Comparison of ENCODE assay signal across 10 cellular contexts in genomic region chr5:143142596-143143435, GRCh38.
A peak's percentile ranks its signal among the peaks of the same experiment; 100 is the strongest.
DNase-seq lines count a peak whose midpoint lies in the region; ATAC-seq and TF ChIP-seq lines count a peak whose summit lies in the region.
"Had no signal": no experiment of that assay in that cellular context is flagged by ENCODE, and none has a peak within 500 bp of the region (broad histone marks: within the 10 kb centered on the region; RNA-seq: fewer than 3 reads in every experiment).

No MANE protein-coding gene starts in this region.

- H3K27me3 Mint-ChIP-seq in activated naive CD8-positive, alpha-beta T cell treated with anti-CD3 and anti-CD28 coated beads for 36 hours = no peaks in the 10 kb centered on the region

- H3K9me3 Mint-ChIP-seq in activated naive CD8-positive, alpha-beta T cell treated with anti-CD3 and anti-CD28 coated beads for 36 hours = no peaks in the 10 kb centered on the region
- H3K9me3 Mint-ChIP-seq: CD14-positive monocyte had no signal

- H2AFZ ChIP-seq in osteoblast (ENCODE audit: low read length) = peak overlapping the region; percentile 64

- TF ChIP-seq CTCF in epithelial cell of esophagus (IDR thresholded peaks at IDR 0.05; ENCODE audit: insufficient read depth, low read depth, low read length, missing control alignments) (no peak), osteoblast (IDR thresholded peaks at IDR 0.05; ENCODE audit: extremely low read depth, low read depth, low read length) (no peak)

- peak overlapping the region; percentile 8 for H3K4me2 ChIP-seq in osteoblast (ENCODE audit: insufficient read depth, low read length)

- H3K36me3 ChIP-seq in osteoblast (ENCODE audit: insufficient read depth, low read length) (no peaks in the 10 kb centered on the region), SJCRH30 (peaks cover 1% of the 10 kb centered on the region; the same call in 1 of the 2 replicates)

- DNase-seq in DMS79 (lab: John Stamatoyannopoulos, UW) = peak; percentile 25
- peak; percentile 35 for DNase-seq in NCI-H510A treated with DMSO at 0.1 percent for 48 hours (lab: John Stamatoyannopoulos, UW)
- peak; percentile 96 for DNase-seq in epithelial cell of esophagus (ENCODE audit: low read depth)
- no peak for DNase-seq in osteoblast (ENCODE audit: insufficient read length, low spot score, missing footprints)
- no peak for DNase-seq in SJCRH30
- no peak for DNase-seq in activated naive CD8-positive, alpha-beta T cell treated with anti-CD3 and anti-CD28 coated beads for 36 hours
- no peak for DNase-seq in NCI-H2029 treated with DMSO at 0.1 percent for 48 hours (lab: John Stamatoyannopoulos, UW)
- DNase-seq: kidney had no signal

- H3K79me2 ChIP-seq in osteoblast (ENCODE audit: insufficient read depth, low read length) = no peaks in the 10 kb centered on the region

- H3K4me3 ChIP-seq in epithelial cell of esophagus (ENCODE audit: low read length) (peak overlapping the region; percentile 17), osteoblast (ENCODE audit: insufficient read depth, low read length) (no peak overlapping the region), SJCRH30 (no peak overlapping the region)

- H3K9me3 ChIP-seq in osteoblast (ENCODE audit: low read depth, low read length) (no peaks in the 10 kb centered on the region), SJCRH30 (replicated peaks) (no peaks in the 10 kb centered on the region)

- no peaks in the 10 kb centered on the region for H4K20me1 ChIP-seq in osteoblast (ENCODE audit: insufficient read depth, low read length)

- no peak for ATAC-seq in HG02852 (IDR thresholded peaks at IDR 0.05; ENCODE audit: unreplicated experiment)

- no peaks in the 10 kb centered on the region for H3K27me3 ChIP-seq in osteoblast (ENCODE audit: insufficient read depth, low read length)
- H3K27me3 ChIP-seq in SJCRH30 = no peaks in the 10 kb centered on the region

- no peak overlapping the region for H3K4me3 Mint-ChIP-seq in activated naive CD8-positive, alpha-beta T cell treated with anti-CD3 and anti-CD28 coated beads for 36 hours
- H3K4me3 Mint-ChIP-seq: CD14-positive monocyte had no signal

- H3K4me1 ChIP-seq in osteoblast (ENCODE audit: insufficient read depth, low read length) = peaks cover 40% of the 10 kb centered on the region
- no peaks in the 10 kb centered on the region for H3K4me1 ChIP-seq in SJCRH30

- H3K27ac ChIP-seq in osteoblast (ENCODE audit: low read depth, low read length) (peak overlapping the region; percentile 92), SJCRH30 (no peak overlapping the region)

- no peak overlapping the region for H3K27ac Mint-ChIP-seq in activated naive CD8-positive, alpha-beta T cell treated with anti-CD3 and anti-CD28 coated beads for 36 hours

- H3K36me3 Mint-ChIP-seq in activated naive CD8-positive, alpha-beta T cell treated with anti-CD3 and anti-CD28 coated beads for 36 hours = peaks cover 17% of the 10 kb centered on the region

- H3K4me1 Mint-ChIP-seq in activated naive CD8-positive, alpha-beta T cell treated with anti-CD3 and anti-CD28 coated beads for 36 hours = peaks cover 2% of the 10 kb centered on the region

Comparison
In these comparisons a context has a peak if more than half of its experiments do, and no peak if none do; other contexts are left out.
1. DNase-seq: peak in DMS79 (single experiment), NCI-H510A treated with DMSO at 0.1 percent for 48 hours (single experiment) and epithelial cell of esophagus (single experiment); none in osteoblast (single experiment), SJCRH30 (0 of 2), activated naive CD8-positive, alpha-beta T cell treated with anti-CD3 and anti-CD28 coated beads for 36 hours (single experiment) and NCI-H2029 treated with DMSO at 0.1 percent for 48 hours (single experiment).